ENCODE assay signal across 8 cellular contexts in genomic region chr1:150293433-150294253, GRCh38. TPM values are rescaled to one million over a fixed set of nuclear protein-coding genes. Genes with fewer than 3 reads are reported as not detected.
DNase-seq lines count a peak whose midpoint lies in the region; ATAC-seq and TF ChIP-seq lines count a peak whose summit lies in the region.

TSS of gene MRPS21 (plus strand) at chr1:150293861. CDS start at chr1:150294367, 506 bp downstream.

- peaks cover 24% of the 10 kb centered on the region for H3K36me3 ChIP-seq in left ventricle myocardium inferior

- H3K4me3 Mint-ChIP-seq in T-helper 17 cell (peak within 1 kb of the TSS; percentile 93), progenitor cell of endocrine pancreas (ENCODE audit: low read depth) (peak within 1 kb of the TSS; percentile 95)

- no peaks in the 10 kb centered on the region for H3K9me3 Mint-ChIP-seq in progenitor cell of endocrine pancreas (ENCODE audit: low read depth)

- peak; percentile 90 for TF ChIP-seq POLR2A in GM15510 (IDR thresholded peaks at IDR 0.05; ENCODE audit: borderline replicate concordance, extremely low read depth, insufficient read length)

- H3K27me3 ChIP-seq in left ventricle myocardium inferior (ENCODE audit: low read depth): no peaks in the 10 kb centered on the region

- H3K27ac ChIP-seq in left ventricle myocardium inferior (replicated peaks): peak within 1 kb of the TSS; percentile 90

- H3K27ac Mint-ChIP-seq in T-helper 17 cell (peak within 1 kb of the TSS; percentile 98), progenitor cell of endocrine pancreas (peak within 1 kb of the TSS; percentile 96)

- TF ChIP-seq CTCF in left ventricle myocardium inferior (IDR thresholded peaks at IDR 0.05; ENCODE audit: borderline replicate concordance) (no peak), progenitor cell of endocrine pancreas (IDR thresholded peaks at IDR 0.05; ENCODE audit: unreplicated experiment) (no peak)

- no peaks in the 10 kb centered on the region for H3K27me3 Mint-ChIP-seq in T-helper 17 cell
- no peaks in the 10 kb centered on the region for H3K27me3 Mint-ChIP-seq in progenitor cell of endocrine pancreas

- peak; percentile 90 to 93 for DNase-seq in NCI-H187 (lab: John Stamatoyannopoulos, UW)
- peak; percentile 58 to 76 (median 68) for DNase-seq in T-helper 17 cell
- DNase-seq in amniotic stem cell (lab: John Stamatoyannopoulos, UW): peak; percentile 84
- DNase-seq in left ventricle myocardium inferior: peak; percentile 87
- DNase-seq in progenitor cell of endocrine pancreas (ENCODE audit: low spot score, unreplicated experiment): peak; percentile 53
- DNase-seq in ureter (ENCODE audit: low spot score): peak; percentile 92

- peak; percentile 96 for ATAC-seq in HG02938 (IDR thresholded peaks at IDR 0.05; ENCODE audit: unreplicated experiment)
- peak; percentile 97 for ATAC-seq in T-helper 17 cell

- H3K36me3 Mint-ChIP-seq in T-helper 17 cell (ENCODE audit: low read depth): peaks cover 2% of the 10 kb centered on the region
- H3K36me3 Mint-ChIP-seq in progenitor cell of endocrine pancreas (ENCODE audit: insufficient read depth): peaks cover 8% of the 10 kb centered on the region

- intact Hi-C loops in left ventricle myocardium inferior (cut with micrococcal nuclease): no loop called here

- H3K9me3 ChIP-seq in T-helper 17 cell (ENCODE audit: control insufficient read depth, low read length, poor library complexity, severe bottlenecking): no peaks in the 10 kb centered on the region
- H3K9me3 ChIP-seq in left ventricle myocardium inferior (replicated peaks): no peaks in the 10 kb centered on the region

- H3K4me1 ChIP-seq in left ventricle myocardium inferior: peaks cover 29% of the 10 kb centered on the region

- H3K4me1 Mint-ChIP-seq in T-helper 17 cell (peaks cover 20% of the 10 kb centered on the region), progenitor cell of endocrine pancreas (ENCODE audit: low read depth) (peaks cover 13% of the 10 kb centered on the region)

- peak within 1 kb of the TSS; percentile 85 for H3K4me3 ChIP-seq in left ventricle myocardium inferior

RNA-seq across cellular contexts. Expression of gene MRPS21, which starts in this region (rescaled TPM):
- total RNA-seq in T-helper 17 cell (10 to 100 TPM; 48.5 to 49.2 TPM), left ventricle myocardium inferior (72.5 TPM), progenitor cell of endocrine pancreas (68.4 and 69.4 TPM in 2 replicates), ureter (79.7 TPM)

Comparison
In these comparisons a context has a peak if more than half of its experiments do, and no peak if none do; other contexts are left out.
1. Peak in every context shown above with its lines: DNase-seq, ATAC-seq, H3K4me3 ChIP-seq and H3K27ac ChIP-seq.